19 cellular contexts compared by ENCODE assay signal in the genomic region with DNA sequence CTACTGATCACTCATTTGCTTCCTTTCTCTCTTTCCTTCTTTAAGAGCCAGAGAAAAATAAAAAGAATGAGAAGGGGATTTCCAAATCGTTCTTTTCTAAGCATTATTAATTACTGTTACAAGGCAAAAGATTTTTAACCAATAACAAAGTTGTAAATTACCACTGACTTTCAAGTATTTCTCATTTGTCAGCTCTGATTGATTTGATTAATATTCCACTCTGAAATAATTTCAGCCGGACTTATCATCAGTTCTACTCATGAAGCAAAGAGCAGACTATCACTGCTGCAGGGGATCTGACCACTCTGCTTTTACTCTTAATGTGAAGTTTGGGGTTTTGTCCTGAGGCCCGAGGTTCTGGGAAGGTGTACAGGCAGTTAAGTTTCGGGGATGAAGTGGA. TPM values are rescaled to one million over a fixed set of nuclear protein-coding genes. Genes with fewer than 3 reads are reported as not detected.
A peak's percentile ranks its signal among the peaks of the same experiment; 100 is the strongest.
DNase-seq lines count a peak whose midpoint lies in the region; ATAC-seq, FAIRE-seq and TF ChIP-seq lines count a peak whose summit lies in the region.
"Had no signal": no experiment of that assay in that cellular context is flagged by ENCODE, and none has a peak within 500 bp of the region (broad histone marks: within the 10 kb centered on the region; RNA-seq: fewer than 3 reads in every experiment).

No MANE protein-coding gene starts in this region.

- DNase-seq in left ventricle myocardium inferior (no peak), Right ventricle myocardium inferior (ENCODE audit: missing footprints) (no peak), kidney (no peak), progenitor cell of endocrine pancreas (ENCODE audit: low spot score, unreplicated experiment) (no peak), upper lobe of right lung (no peak), NCI-H748 treated with DMSO at 0.1 percent for 48 hours (lab: John Stamatoyannopoulos, UW) (no peak), HAP-1 (ENCODE audit: low spot score in 2 of 2) (no peak)
- no peak for DNase-seq in activated CD4-positive, alpha-beta T cell treated with anti-CD3 and anti-CD28 coated beads for 4 hours
- DNase-seq: activated CD4-positive, alpha-beta T cell treated with anti-CD3 and anti-CD28 coated beads, Interleukin-2, amount 50 U/mL, for 48 hours; activated naive CD4-positive, alpha-beta T cell treated with anti-CD3 and anti-CD28 coated beads, Interleukin-2, amount 50 U/mL, for 16 hours; activated T-cell treated with anti-CD3 and anti-CD28 coated beads, Interleukin-2, amount 50 U/mL, for 1 hour; CD4-positive, CD25-positive, alpha-beta regulatory T cell; DMS79; effector memory CD8-positive, alpha-beta T cell; NCI-H2081; NCI-H526 had no signal

- peak overlapping the region; percentile 52 for H3K4me3 ChIP-seq in left ventricle myocardium inferior
- no peak overlapping the region for H3K4me3 ChIP-seq in kidney (ENCODE audit: low read length in 2 of 2)
- H3K4me3 ChIP-seq in upper lobe of right lung, result no peak overlapping the region
- no peak overlapping the region for H3K4me3 ChIP-seq in HAP-1
- H3K4me3 ChIP-seq: skin epidermis had no signal

- in situ Hi-C loops in HAP-1 (cut with MboI; ENCODE audit: low sequenced_read_pairs), result loop anchor here (10.0 kb wide), 1 partner anchor 884 kb away; no protein-coding TSS in a partner anchor

- TF ChIP-seq CTCF in left ventricle myocardium inferior (IDR thresholded peaks at IDR 0.05; ENCODE audit: borderline replicate concordance) (no peak), kidney (IDR thresholded peaks at IDR 0.05; ENCODE audit: borderline replicate concordance, extremely low read depth, insufficient read depth) (no peak), progenitor cell of endocrine pancreas (IDR thresholded peaks at IDR 0.05; ENCODE audit: unreplicated experiment) (no peak), upper lobe of right lung (IDR thresholded peaks at IDR 0.05) (no peak)

- H3K9ac ChIP-seq in kidney (ENCODE audit: low read length in 2 of 2), result no peak overlapping the region

- H3K27me3 ChIP-seq in left ventricle myocardium inferior (ENCODE audit: low read depth) (peaks cover 97% of the 10 kb centered on the region), upper lobe of right lung (peaks cover 24% of the 10 kb centered on the region), HAP-1 (ENCODE audit: low read depth) (no peaks in the 10 kb centered on the region)

- peaks cover 84% of the 10 kb centered on the region for H3K27me3 Mint-ChIP-seq in progenitor cell of endocrine pancreas

- H3K27ac ChIP-seq in left ventricle myocardium inferior (replicated peaks), result peak overlapping the region; percentile 96
- H3K27ac ChIP-seq in kidney (ENCODE audit: low read depth in 2 of 2, low read length in 2 of 2), result peak overlapping the region; percentile 91
- peak overlapping the region; percentile 53 for H3K27ac ChIP-seq in upper lobe of right lung

- ATAC-seq in Right ventricle myocardium inferior (no peak), upper lobe of right lung (no peak)
- ATAC-seq: effector memory CD8-positive, alpha-beta T cell had no signal

- peak overlapping the region; percentile 42 for H3K27ac Mint-ChIP-seq in progenitor cell of endocrine pancreas
- H3K27ac Mint-ChIP-seq: effector memory CD8-positive, alpha-beta T cell had no signal

- FAIRE-seq in kidney (lab: Jason Lieb, UNC), result no peak
- FAIRE-seq: A204.1, urothelium cell line had no signal

- H3K36me3 Mint-ChIP-seq in progenitor cell of endocrine pancreas (ENCODE audit: insufficient read depth), result peaks cover 3% of the 10 kb centered on the region
- H3K36me3 Mint-ChIP-seq: CD4-positive, CD25-positive, alpha-beta regulatory T cell had no signal

- H3K9me3 Mint-ChIP-seq in progenitor cell of endocrine pancreas (ENCODE audit: low read depth), result no peaks in the 10 kb centered on the region
- H3K9me3 Mint-ChIP-seq: effector memory CD8-positive, alpha-beta T cell had no signal

- H3K4me3 Mint-ChIP-seq in progenitor cell of endocrine pancreas (ENCODE audit: low read depth), result no peak overlapping the region
- H3K4me3 Mint-ChIP-seq: effector memory CD8-positive, alpha-beta T cell had no signal

- H3K36me3 ChIP-seq in left ventricle myocardium inferior (no peaks in the 10 kb centered on the region), kidney (ENCODE audit: control insufficient read depth in 1 of 2, insufficient read depth in 2 of 2, low read length in 2 of 2) (no peaks in the 10 kb centered on the region), upper lobe of right lung (no peaks in the 10 kb centered on the region), HAP-1 (replicated peaks) (no peaks in the 10 kb centered on the region)

- H3K4me1 ChIP-seq in left ventricle myocardium inferior (peaks cover 73% of the 10 kb centered on the region), kidney (ENCODE audit: control insufficient read depth in 1 of 2, insufficient read depth in 1 of 2, low read depth in 1 of 2, low read length in 2 of 2) (peaks cover 22 to 38% of the 10 kb centered on the region in 2 donors), upper lobe of right lung (peaks cover 2% of the 10 kb centered on the region), HAP-1 (peaks cover 46% of the 10 kb centered on the region)

- peaks cover 28% of the 10 kb centered on the region for H3K4me1 Mint-ChIP-seq in progenitor cell of endocrine pancreas (ENCODE audit: low read depth)

- intact Hi-C loops in left ventricle myocardium inferior (cut with micrococcal nuclease) (no loop called here), Right ventricle myocardium inferior (cut with DNase I) (no loop called here), kidney (cut with DNase I) (no loop called here), upper lobe of right lung (cut with DNase I) (no loop called here)

- H3K9me3 ChIP-seq in left ventricle myocardium inferior (replicated peaks), result no peaks in the 10 kb centered on the region
- no peaks in the 10 kb centered on the region for H3K9me3 ChIP-seq in kidney (ENCODE audit: control insufficient read depth in 1 of 2, low read length in 2 of 2)
- H3K9me3 ChIP-seq in upper lobe of right lung, result no peaks in the 10 kb centered on the region
- no peaks in the 10 kb centered on the region for H3K9me3 ChIP-seq in HAP-1

RNA-seq across cellular contexts. Expression of a gene that starts 19.8 kb away (rescaled TPM):
- 12.8 TPM for total RNA-seq in left ventricle myocardium inferior
- total RNA-seq in Right ventricle myocardium inferior, result 14.2 TPM
- total RNA-seq in kidney, result 191 TPM
- 42.5 TPM for polyA plus RNA-seq in kidney (ENCODE audit: insufficient read depth, low read depth, low replicate concordance)
- total RNA-seq in progenitor cell of endocrine pancreas, result 40.3 and 48.6 TPM in 2 replicates
- total RNA-seq in upper lobe of right lung, result 88.1 TPM
- total RNA-seq: CD4-positive, CD25-positive, alpha-beta regulatory T cell had no signal
- polyA plus RNA-seq: CD4-positive, CD25-positive, alpha-beta regulatory T cell had no signal
